Comparison of ENCODE assay signal across 8 cellular contexts in genomic region chrX:103686199-103687072, GRCh38.
A peak's percentile ranks its signal among the peaks of the same experiment; 100 is the strongest.
DNase-seq lines count a peak whose midpoint lies in the region; ATAC-seq, FAIRE-seq and TF ChIP-seq lines count a peak whose summit lies in the region.

A gene with protein sequence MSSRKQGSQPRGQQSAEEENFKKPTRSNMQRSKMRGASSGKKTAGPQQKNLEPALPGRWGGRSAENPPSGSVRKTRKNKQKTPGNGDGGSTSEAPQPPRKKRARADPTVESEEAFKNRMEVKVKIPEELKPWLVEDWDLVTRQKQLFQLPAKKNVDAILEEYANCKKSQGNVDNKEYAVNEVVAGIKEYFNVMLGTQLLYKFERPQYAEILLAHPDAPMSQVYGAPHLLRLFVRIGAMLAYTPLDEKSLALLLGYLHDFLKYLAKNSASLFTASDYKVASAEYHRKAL (minus strand): TSS chrX:103686699. CDS start chrX:103677027, 9,672 bp downstream.

- peak within 1 kb of the TSS; percentile 98 for H3K9ac ChIP-seq in OCI-LY3 (ENCODE audit: low read length)

- H3K4me3 ChIP-seq in OCI-LY3 (ENCODE audit: low read length): peak within 1 kb of the TSS; percentile 98

- H3K36me3 ChIP-seq in OCI-LY3 (replicated peaks; ENCODE audit: low read depth, low read length): peaks cover 27% of the 10 kb centered on the region

- H3K27ac ChIP-seq in OCI-LY3 (ENCODE audit: low read length): peak within 1 kb of the TSS; percentile 86

- H4K20me1 ChIP-seq in OCI-LY3 (ENCODE audit: insufficient read depth, low read length): 0 out of 2 replicates have a peak, but pooled peaks cover 5% of the 10 kb centered on the region

- H3K79me2 ChIP-seq in OCI-LY3 (ENCODE audit: low read length): peaks cover 38% of the 10 kb centered on the region

- peak within 1 kb of the TSS; percentile 93 for H2AFZ ChIP-seq in OCI-LY3 (ENCODE audit: low read depth, low read length)

- H3K9me3 ChIP-seq in OCI-LY3 (ENCODE audit: insufficient read depth, low read length): no peaks in the 10 kb centered on the region

- no peaks in the 10 kb centered on the region for H3K27me3 ChIP-seq in OCI-LY3 (ENCODE audit: low read depth, low read length)

- no peak for DNase-seq in D721Med (ENCODE audit: insufficient read length, low spot score)
- DNase-seq in HuH-7 (ENCODE audit: low spot score): peak; percentile 62
- peak; percentile 81 for DNase-seq in activated CD8-positive, alpha-beta memory T cell treated with anti-CD3 and anti-CD28 coated beads, Interleukin-2, amount 50 U/mL, for 48 hours
- DNase-seq in epidermal melanocyte (ENCODE audit: insufficient read length, low spot score): peak; percentile 64
- peak; percentile 76 for DNase-seq in middle frontal gyrus (ENCODE audit: extremely low spot score, low spot score)
- peak; percentile 74 for DNase-seq in stimulated activated CD8-positive, alpha-beta memory T cell treated with anti-CD3 and anti-CD28 coated beads, Interleukin-4, amount 100 ng/mL, for 24 hours (ENCODE audit: low read depth)

- FAIRE-seq in D721Med (lab: Jason Lieb, UNC): peak; percentile 94

- peak within 1 kb of the TSS; percentile 66 for H3K4me2 ChIP-seq in OCI-LY3 (ENCODE audit: low read length)

- peaks cover 14% of the 10 kb centered on the region for H3K4me1 ChIP-seq in OCI-LY3 (ENCODE audit: low read length)

- TF ChIP-seq CTCF in D721Med (IDR thresholded peaks at IDR 0.05; ENCODE audit: insufficient read depth, missing control alignments): no peak
- TF ChIP-seq CTCF in OCI-LY3 (IDR thresholded peaks at IDR 0.05; ENCODE audit: low read depth, low read length): no peak

- peak; percentile 91 for ATAC-seq in GM21515 (IDR thresholded peaks at IDR 0.05; ENCODE audit: unreplicated experiment)
